In genomic region chr7:40232242-40232929, GRCh38 we compare ENCODE assay signal across 8 cellular contexts.
DNase-seq lines count a peak whose midpoint lies in the region; ATAC-seq, FAIRE-seq and TF ChIP-seq lines count a peak whose summit lies in the region.

No MANE protein-coding gene starts in this region.

- no peaks in the 10 kb centered on the region for H3K9me3 ChIP-seq in adipocyte (ENCODE audit: control insufficient read depth, low read length)

- H3K27me3 ChIP-seq in adipocyte (replicated peaks; ENCODE audit: control insufficient read depth, insufficient read depth, low read length) = no peaks in the 10 kb centered on the region

- ATAC-seq in GM21367 (IDR thresholded peaks at IDR 0.05; ENCODE audit: unreplicated experiment) = peak; percentile 50
- ATAC-seq in stimulated activated naive CD8-positive, alpha-beta T cell treated with anti-CD3 and anti-CD28 coated beads, Interleukin-15, Interleukin-2, amounts not matched to agents 100 U/mL and 50 U/mL, for 24 hours = no peak
- ATAC-seq in stimulated activated memory B cell treated with anti-CD40 and anti-IgM and Interleukin-4, amounts not matched to agents 10 μg/mL and 1 μg/mL and 100 μg/mL, for 72 hours = no peak

- peaks cover 7% of the 10 kb centered on the region for H3K4me1 Mint-ChIP-seq in type B pancreatic cell (ENCODE audit: unreplicated experiment)
- no peaks in the 10 kb centered on the region for H3K4me1 Mint-ChIP-seq in stimulated activated memory B cell treated with anti-CD40 and anti-IgM and Interleukin-4, amounts not matched to agents 10 μg/mL and 1 μg/mL and 100 μg/mL, for 72 hours

- TF ChIP-seq CTCF in type B pancreatic cell (conservative IDR thresholded peaks at IDR 0.05) = peak; percentile 80

- H3K9me3 Mint-ChIP-seq in type B pancreatic cell = no peaks in the 10 kb centered on the region
- H3K9me3 Mint-ChIP-seq in stimulated activated memory B cell treated with anti-CD40 and anti-IgM and Interleukin-4, amounts not matched to agents 10 μg/mL and 1 μg/mL and 100 μg/mL, for 72 hours = no peaks in the 10 kb centered on the region

- H3K36me3 ChIP-seq in adipocyte (ENCODE audit: control insufficient read depth, insufficient read depth, low read length, severe bottlenecking) = no peaks in the 10 kb centered on the region

- H3K27ac Mint-ChIP-seq in type B pancreatic cell = no peak overlapping the region
- no peak overlapping the region for H3K27ac Mint-ChIP-seq in stimulated activated memory B cell treated with anti-CD40 and anti-IgM and Interleukin-4, amounts not matched to agents 10 μg/mL and 1 μg/mL and 100 μg/mL, for 72 hours

- peak; percentile 76 for FAIRE-seq in islet of Langerhans (lab: Jason Lieb, UNC)

- DNase-seq in DMS153 (lab: John Stamatoyannopoulos, UW) (peak; percentile 30), NCI-H1105 treated with DMSO at 0.1 percent for 48 hours (lab: John Stamatoyannopoulos, UW) (peak; percentile 50), adipocyte (ENCODE audit: low read depth) (peak; percentile 90), type B pancreatic cell (ENCODE audit: extremely low spot score, unreplicated experiment) (no peak)
- no peak for DNase-seq in stimulated activated naive CD8-positive, alpha-beta T cell treated with anti-CD3 and anti-CD28 coated beads, Interleukin-15, Interleukin-2, amounts not matched to agents 100 U/mL and 50 U/mL, for 24 hours

- H3K9ac ChIP-seq in adipocyte (ENCODE audit: low read length) = peak overlapping the region; percentile 66

- H3K27me3 Mint-ChIP-seq in type B pancreatic cell = no peaks in the 10 kb centered on the region
- H3K27me3 Mint-ChIP-seq in stimulated activated memory B cell treated with anti-CD40 and anti-IgM and Interleukin-4, amounts not matched to agents 10 μg/mL and 1 μg/mL and 100 μg/mL, for 72 hours = no peaks in the 10 kb centered on the region

- H3K4me1 ChIP-seq in adipocyte (ENCODE audit: control insufficient read depth, insufficient read depth, low read length) = no peaks in the 10 kb centered on the region

- H3K36me3 Mint-ChIP-seq in type B pancreatic cell = no peaks in the 10 kb centered on the region
- H3K36me3 Mint-ChIP-seq in stimulated activated memory B cell treated with anti-CD40 and anti-IgM and Interleukin-4, amounts not matched to agents 10 μg/mL and 1 μg/mL and 100 μg/mL, for 72 hours = no peaks in the 10 kb centered on the region

- no peak overlapping the region for H3K4me3 ChIP-seq in adipocyte (ENCODE audit: low read length)

- H3K4me3 Mint-ChIP-seq in type B pancreatic cell = no peak overlapping the region
- H3K4me3 Mint-ChIP-seq in stimulated activated memory B cell treated with anti-CD40 and anti-IgM and Interleukin-4, amounts not matched to agents 10 μg/mL and 1 μg/mL and 100 μg/mL, for 72 hours = no peak overlapping the region

Comparison
In these comparisons a context has a peak if more than half of its experiments do, and no peak if none do; other contexts are left out.
1. DNase-seq: peak in DMS153 (single experiment), NCI-H1105 treated with DMSO at 0.1 percent for 48 hours (single experiment) and adipocyte (single experiment); none in type B pancreatic cell (single experiment) and stimulated activated naive CD8-positive, alpha-beta T cell treated with anti-CD3 and anti-CD28 coated beads, Interleukin-15, Interleukin-2, amounts not matched to agents 100 U/mL and 50 U/mL, for 24 hours (single experiment).